In the genomic region with DNA sequence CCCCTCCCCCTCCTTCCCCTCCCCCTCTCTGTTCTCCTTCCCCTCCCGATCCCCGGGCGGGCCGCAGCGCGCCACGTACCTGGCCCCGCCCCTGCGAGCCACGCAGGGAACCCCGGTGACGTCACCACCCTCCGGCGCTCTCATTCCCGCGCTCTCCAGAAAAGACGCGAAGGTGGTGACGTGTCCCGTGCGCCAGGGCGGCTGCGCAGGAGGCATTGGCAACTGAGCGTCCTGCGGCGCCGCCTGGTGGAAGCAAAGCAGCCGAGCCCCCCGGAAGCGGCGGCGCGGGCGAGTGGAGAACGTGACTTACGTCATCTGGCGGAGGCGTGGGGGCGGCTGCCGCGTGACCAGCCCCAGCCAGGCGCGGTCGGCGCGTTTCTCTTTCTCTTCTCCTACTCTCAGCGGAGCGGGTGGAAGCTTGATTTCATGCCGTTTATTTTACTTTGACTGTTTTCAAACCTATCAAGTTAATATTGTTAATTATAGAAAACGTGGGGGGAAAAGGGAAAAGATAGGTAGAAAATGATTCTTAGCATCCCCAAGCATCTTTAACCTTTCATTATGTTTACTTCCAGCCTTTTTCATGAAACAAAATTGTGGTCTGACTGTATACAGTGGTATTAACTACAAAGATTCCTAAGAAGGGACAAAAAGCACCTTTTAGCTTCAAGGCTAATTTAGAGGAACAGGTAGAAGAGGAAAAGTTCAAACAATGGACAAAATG, we compare ENCODE assay signal across 8 cellular contexts. TPM values are rescaled to one million over a fixed set of nuclear protein-coding genes. Genes with fewer than 3 reads are reported as not detected.
DNase-seq lines count a peak whose midpoint lies in the region; ATAC-seq lines count a peak whose summit lies in the region.

No MANE protein-coding gene starts in this region.

- peak; percentile 64 for ATAC-seq in HG03457 (IDR thresholded peaks at IDR 0.05; ENCODE audit: unreplicated experiment)
- peak; percentile 57 for ATAC-seq in activated CD4-positive, alpha-beta T cell treated with anti-CD3 and anti-CD28 coated beads for 36 hours
- ATAC-seq in left colon = peak; percentile 78

- peak overlapping the region; percentile 100 for H3K27ac Mint-ChIP-seq in activated CD4-positive, alpha-beta T cell treated with anti-CD3 and anti-CD28 coated beads for 36 hours

- peaks cover 18% of the 10 kb centered on the region for H3K36me3 Mint-ChIP-seq in activated CD4-positive, alpha-beta T cell treated with anti-CD3 and anti-CD28 coated beads for 36 hours (ENCODE audit: low read depth)

- no peaks in the 10 kb centered on the region for H3K27me3 Mint-ChIP-seq in activated CD4-positive, alpha-beta T cell treated with anti-CD3 and anti-CD28 coated beads for 36 hours

- no peaks in the 10 kb centered on the region for H3K9me3 Mint-ChIP-seq in activated CD4-positive, alpha-beta T cell treated with anti-CD3 and anti-CD28 coated beads for 36 hours (ENCODE audit: low read depth)

- H3K4me3 Mint-ChIP-seq in activated CD4-positive, alpha-beta T cell treated with anti-CD3 and anti-CD28 coated beads for 36 hours = peak overlapping the region; percentile 78

- peaks cover 66% of the 10 kb centered on the region for H3K4me1 Mint-ChIP-seq in activated CD4-positive, alpha-beta T cell treated with anti-CD3 and anti-CD28 coated beads for 36 hours

- CTCF ChIA-PET in activated CD4-positive, alpha-beta T cell treated with anti-CD3 and anti-CD28 coated beads for 36 hours (lab: Charles Lee) = interaction anchor here (0.6 to 8.6 kb wide), 15 partner anchors 10 to 490 kb away, joined by 3 to 71 read pairs (median 4); a partner anchor contains a TSS

- POLR2A ChIA-PET in activated CD4-positive, alpha-beta T cell treated with anti-CD3 and anti-CD28 coated beads for 36 hours (lab: Charles Lee) = interaction anchor here (0.5 to 2.9 kb wide), 14 partner anchors 9 to 228 kb away, joined by 3 to 28 read pairs (median 4); a partner anchor contains a TSS

- peak; percentile 87 to 100 (median 98) for DNase-seq in C1 segment of cervical spinal cord (lab: John Stamatoyannopoulos, UW)
- peak; percentile 86 for DNase-seq in GM19240 (ENCODE audit: insufficient read length, low spot score)
- peak; percentile 98 for DNase-seq in NCI-H510A treated with DMSO at 0.1 percent for 48 hours (lab: John Stamatoyannopoulos, UW)
- DNase-seq in activated CD4-positive, alpha-beta T cell treated with anti-CD3 and anti-CD28 coated beads for 36 hours = peak; percentile 100
- DNase-seq in left colon = peak; percentile 98 to 100
- DNase-seq in stimulated activated CD4-positive, alpha-beta T cell treated with anti-CD3 and anti-CD28 coated beads, Interleukin-1b, Interleukin-23, amount 100 ng/mL, for 4 hours (ENCODE audit: low read depth in 2 of 2) = peak; percentile 99 to 100

- peak overlapping the region; percentile 100 for H3K27ac ChIP-seq in cingulate gyrus (ENCODE audit: low read depth, low read length)

- intact Hi-C loops in activated CD4-positive, alpha-beta T cell treated with anti-CD3 and anti-CD28 coated beads for 36 hours (cut with DNase I, micrococcal nuclease) = loop anchor here (1.0 to 10.0 kb wide), 13 partner anchors 18 to 500 kb away; a partner anchor contains a TSS
- intact Hi-C loops in left colon (cut with DNase I, micrococcal nuclease) = loop anchor here (5.0 kb wide), 2 partner anchors 55 to 230 kb away; a partner anchor contains a TSS

RNA-seq across cellular contexts. Expression of a gene that starts 48.1 kb away (rescaled TPM):
- 10 to 100 TPM; 22.6 to 23.3 TPM for total RNA-seq in activated CD4-positive, alpha-beta T cell treated with anti-CD3 and anti-CD28 coated beads for 36 hours
- 10 to 100 TPM in 1 of 2 donors, 1 to 10 TPM in 1; 7.8 to 13.9 TPM for total RNA-seq in left colon

RNA-seq across cellular contexts. Expression of a gene that starts 55.5 kb away (rescaled TPM):
- 100 to 1,000 TPM; 417 to 450 TPM for total RNA-seq in activated CD4-positive, alpha-beta T cell treated with anti-CD3 and anti-CD28 coated beads for 36 hours
- 100 to 1,000 TPM; 263 to 293 TPM for total RNA-seq in left colon

Comparison
In these comparisons a context has a peak if more than half of its experiments do, and no peak if none do; other contexts are left out.
1. Peak in every context shown above with its lines: DNase-seq, ATAC-seq and H3K27ac ChIP-seq.